ENCODE assay signal across 24 cellular contexts in the genomic region with DNA sequence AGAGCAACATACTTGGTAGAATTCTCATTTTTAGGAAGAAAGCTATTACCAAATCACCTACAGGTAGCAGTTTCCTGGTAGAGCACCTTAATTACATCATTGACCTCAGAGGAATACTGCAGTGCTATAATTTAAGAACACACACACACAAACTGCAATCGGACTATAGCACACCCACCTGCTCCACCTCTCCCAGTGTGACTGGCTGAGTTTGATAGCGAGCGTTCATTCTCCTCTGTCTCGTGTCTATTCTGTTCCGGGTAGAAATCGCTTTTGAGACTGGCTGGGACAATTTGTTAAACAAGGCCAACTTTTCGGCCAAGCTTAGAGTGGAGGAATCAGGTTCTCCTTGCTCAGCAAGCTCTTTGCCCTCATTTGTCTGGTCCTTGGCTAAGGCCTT.
A peak's percentile ranks its signal among the peaks of the same experiment; 100 is the strongest.
DNase-seq lines count a peak whose midpoint lies in the region; ATAC-seq and TF ChIP-seq lines count a peak whose summit lies in the region.
"Had no signal": no experiment of that assay in that cellular context is flagged by ENCODE, and none has a peak within 500 bp of the region (broad histone marks: within the 10 kb centered on the region; RNA-seq: fewer than 3 reads in every experiment).

No MANE protein-coding gene starts in this region.

- no peak for TF ChIP-seq CTCF in colonic mucosa (IDR thresholded peaks at IDR 0.05)
- no peak for TF ChIP-seq CTCF in osteocyte (IDR thresholded peaks at IDR 0.05)
- TF ChIP-seq CTCF in thoracic aorta (IDR thresholded peaks at IDR 0.05): no peak
- no peak for TF ChIP-seq CTCF in HFFc6 (IDR thresholded peaks at IDR 0.05)

- intact Hi-C loops in colonic mucosa (cut with DNase I): loop anchor here (10.0 kb wide), 1 partner anchor 61 kb away; no protein-coding TSS in a partner anchor
- intact Hi-C loops in left colon (cut with DNase I, micrococcal nuclease): no loop called here

- H3K9me3 Mint-ChIP-seq in osteocyte (ENCODE audit: unreplicated experiment) (no peaks in the 10 kb centered on the region), HFFc6 (no peaks in the 10 kb centered on the region)
- H3K9me3 Mint-ChIP-seq: CD4-positive, alpha-beta T cell had no signal

- H3K9me3 ChIP-seq in colonic mucosa: no peaks in the 10 kb centered on the region
- no peaks in the 10 kb centered on the region for H3K9me3 ChIP-seq in thoracic aorta
- H3K9me3 ChIP-seq: BLaER1, Caco-2 had no signal

- peak; percentile 96 for ATAC-seq in left colon
- no peak for ATAC-seq in thoracic aorta (ENCODE audit: insufficient number of reproducible peaks, low FRiP score, low read depth)
- ATAC-seq in GM21786 (IDR thresholded peaks at IDR 0.05; ENCODE audit: unreplicated experiment): no peak
- ATAC-seq: GM12878 had no signal

- H3K27ac ChIP-seq in colonic mucosa (peak overlapping the region; percentile 68), thoracic aorta (peak overlapping the region; percentile 69 to 76)
- H3K27ac ChIP-seq: BLaER1, KMS-11, PC-9, SK-N-MC had no signal

- H3K4me1 Mint-ChIP-seq in osteocyte (ENCODE audit: unreplicated experiment) (peaks cover 25% of the 10 kb centered on the region), HFFc6 (ENCODE audit: low read depth) (peaks cover 7% of the 10 kb centered on the region; the same call in 1 of the 2 replicates)

- H3K27me3 ChIP-seq in colonic mucosa (no peaks in the 10 kb centered on the region), thoracic aorta (replicated peaks; ENCODE audit: insufficient read depth) (no peaks in the 10 kb centered on the region)
- H3K27me3 ChIP-seq: BLaER1 had no signal

- H3K4me3 ChIP-seq in colonic mucosa (no peak overlapping the region), thoracic aorta (no peak overlapping the region)
- H3K4me3 ChIP-seq: BLaER1, GM12878, PC-9, SK-N-MC had no signal

- H3K27me3 Mint-ChIP-seq in osteocyte (ENCODE audit: unreplicated experiment) (no peaks in the 10 kb centered on the region), HFFc6 (ENCODE audit: insufficient read depth) (peaks cover 19% of the 10 kb centered on the region)
- H3K27me3 Mint-ChIP-seq: CD4-positive, alpha-beta T cell had no signal

- peak overlapping the region in 1 of 2 donors; percentile 15 for H3K9ac ChIP-seq in colonic mucosa (ENCODE audit: low read depth in 2 of 2, low read length in 2 of 2)
- H3K9ac ChIP-seq: BLaER1, KMS-11 had no signal

- H3K4me3 Mint-ChIP-seq in osteocyte (ENCODE audit: unreplicated experiment): no peak overlapping the region
- no peak overlapping the region for H3K4me3 Mint-ChIP-seq in HFFc6
- H3K4me3 Mint-ChIP-seq: CD4-positive, alpha-beta T cell had no signal

- H3K4me1 ChIP-seq in colonic mucosa (no peaks in the 10 kb centered on the region), thoracic aorta (ENCODE audit: control insufficient read depth in 1 of 2, low read depth in 2 of 2) (peaks cover 21 to 64% of the 10 kb centered on the region in 2 donors)
- H3K4me1 ChIP-seq: Caco-2 had no signal

- DNase-seq in colonic mucosa (peak; percentile 72), left colon (peak; percentile 42 to 65), osteocyte (ENCODE audit: extremely low spot score, unreplicated experiment) (peak; percentile 48), thoracic aorta (ENCODE audit: low spot score) (no peak), HFFc6 (no peak)
- DNase-seq in activated CD4-positive, CD25-positive, alpha-beta regulatory T cell (lab: John Stamatoyannopoulos, UW): no peak
- DNase-seq: Caco-2; CD4-positive, alpha-beta T cell; DMS 273 treated with DMSO at 0.1 percent for 48 hours; DMS79 treated with DMSO at 0.1 percent for 48 hours; NCI-H1092 treated with DMSO at 0.1 percent for 48 hours; NCI-H146; NCI-H2029; NCI-H2227 treated with DMSO at 0.1 percent for 48 hours; NCI-H510A treated with DMSO at 0.1 percent for 48 hours; NCI-H748 treated with DMSO at 0.1 percent for 48 hours; PC-9; RPMI8226; SHP77 had no signal

- peaks cover 49% of the 10 kb centered on the region for H3K36me3 Mint-ChIP-seq in osteocyte (ENCODE audit: unreplicated experiment)
- no peaks in the 10 kb centered on the region for H3K36me3 Mint-ChIP-seq in HFFc6 (ENCODE audit: low read depth)

- H3K27ac Mint-ChIP-seq in osteocyte (ENCODE audit: unreplicated experiment): no peak overlapping the region
- no peak overlapping the region for H3K27ac Mint-ChIP-seq in HFFc6
- H3K27ac Mint-ChIP-seq: CD4-positive, alpha-beta T cell had no signal

- H3K36me3 ChIP-seq in colonic mucosa (peaks cover 5% of the 10 kb centered on the region), thoracic aorta (peaks cover 54% of the 10 kb centered on the region)

Comparison
In these comparisons a context has a peak if more than half of its experiments do, and no peak if none do; other contexts are left out.
1. DNase-seq: peak in colonic mucosa (single experiment), left colon (2 of 2) and osteocyte (single experiment); none in thoracic aorta (single experiment), HFFc6 (single experiment) and activated CD4-positive, CD25-positive, alpha-beta regulatory T cell (0 of 4).